ENCODE assay signal across 22 cellular contexts in the genomic region with DNA sequence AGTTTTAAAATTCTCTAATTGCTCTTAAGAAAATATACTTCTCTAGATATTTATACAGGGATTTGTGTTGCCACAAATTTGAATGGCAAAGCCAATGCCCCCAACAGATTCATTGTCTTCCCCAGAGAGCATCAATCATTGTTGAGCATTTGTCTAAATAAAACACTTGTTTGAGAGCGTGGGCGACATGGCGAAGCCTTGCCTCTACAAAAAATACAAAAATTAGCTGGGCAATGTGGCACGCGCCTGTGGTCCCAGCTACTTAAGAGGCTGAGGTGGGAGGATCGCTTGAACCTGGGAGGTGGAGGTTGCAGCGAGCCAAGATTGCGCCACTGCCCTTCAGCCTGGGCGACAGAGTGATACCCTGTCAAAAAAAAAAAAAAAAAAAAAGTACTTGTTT.
"Had no signal": no experiment of that assay in that cellular context is flagged by ENCODE, and none has a peak within 500 bp of the region (broad histone marks: within the 10 kb centered on the region; RNA-seq: fewer than 3 reads in every experiment).

No MANE protein-coding gene starts in this region.

- H3K9me3 ChIP-seq: left lung, lower lobe of right lung, testis, transverse colon had no signal

- H3K27ac Mint-ChIP-seq: activated CD4-positive, alpha-beta T cell treated with anti-CD3 and anti-CD28 coated beads for 36 hours; activated naive CD4-positive, alpha-beta T cell treated with anti-CD3 and anti-CD28 coated beads for 36 hours; activated naive CD8-positive, alpha-beta T cell treated with anti-CD3 and anti-CD28 coated beads, Interleukin-2, amount 10 ng/mL, durations not matched to agents 7 days and 5 days; natural killer cell; neural progenitor cell had no signal

- H3K27me3 ChIP-seq: dorsolateral prefrontal cortex, neural progenitor cell, testis had no signal

- ATAC-seq: activated CD4-positive, alpha-beta T cell treated with anti-CD3 and anti-CD28 coated beads for 36 hours; left lung; lower lobe of right lung; natural killer cell; right cardiac atrium had no signal

- H3K36me3 ChIP-seq: brain microvascular endothelial cell, left lung, lower lobe of right lung, neural progenitor cell, transverse colon had no signal

- DNase-seq: activated CD4-positive, alpha-beta T cell treated with anti-CD3 and anti-CD28 coated beads for 36 hours; activated CD4-positive, CD25-positive, alpha-beta regulatory T cell; activated effector memory CD4-positive, alpha-beta T cell treated with Interleukin-2 at 50 U/mL for 16 hours; activated naive CD4-positive, alpha-beta T cell treated with anti-CD3 and anti-CD28 coated beads for 36 hours; activated naive CD8-positive, alpha-beta T cell treated with anti-CD3 and anti-CD28 coated beads, Interleukin-2, amount 10 ng/mL, durations not matched to agents 7 days and 5 days; activated T-cell treated with anti-CD3 and anti-CD28 coated beads for 4 hours; brain microvascular endothelial cell; dorsolateral prefrontal cortex; effector memory CD4-positive, alpha-beta T cell; glutamatergic neuron; left lung; lower lobe of right lung; mesenchymal stem cell; natural killer cell; right cardiac atrium; stimulated activated CD4-positive, alpha-beta T cell treated with anti-CD3 and anti-CD28 coated beads, Interleukin-15, amount 100 ng/mL, for 24 hours; stimulated activated CD4-positive, alpha-beta T cell treated with anti-CD3 and anti-CD28 coated beads, Interleukin-2, amount 100 ng/mL, for 24 hours; stimulated activated naive CD4-positive, alpha-beta T cell; testis; transverse colon had no signal

- H3K4me1 Mint-ChIP-seq: activated CD4-positive, alpha-beta T cell treated with anti-CD3 and anti-CD28 coated beads for 36 hours; activated naive CD8-positive, alpha-beta T cell treated with anti-CD3 and anti-CD28 coated beads, Interleukin-2, amount 10 ng/mL, durations not matched to agents 7 days and 5 days; natural killer cell had no signal

- H3K9me3 Mint-ChIP-seq: activated naive CD4-positive, alpha-beta T cell treated with anti-CD3 and anti-CD28 coated beads for 36 hours; natural killer cell; neural progenitor cell had no signal

- H3K4me1 ChIP-seq: left lung, lower lobe of right lung, testis, transverse colon had no signal

- H3K27ac ChIP-seq: brain microvascular endothelial cell, coronary artery, dorsolateral prefrontal cortex, left lung, lower lobe of right lung, neural progenitor cell, testis, transverse colon had no signal

- H3K36me3 Mint-ChIP-seq: activated naive CD8-positive, alpha-beta T cell treated with anti-CD3 and anti-CD28 coated beads, Interleukin-2, amount 10 ng/mL, durations not matched to agents 7 days and 5 days; natural killer cell; neural progenitor cell had no signal

- H3K4me3 ChIP-seq: coronary artery, dorsolateral prefrontal cortex, left lung, lower lobe of right lung, neural progenitor cell, testis, transverse colon had no signal

- H3K4me3 Mint-ChIP-seq: activated CD4-positive, alpha-beta T cell treated with anti-CD3 and anti-CD28 coated beads for 36 hours; activated naive CD4-positive, alpha-beta T cell treated with anti-CD3 and anti-CD28 coated beads for 36 hours; activated naive CD8-positive, alpha-beta T cell treated with anti-CD3 and anti-CD28 coated beads, Interleukin-2, amount 10 ng/mL, durations not matched to agents 7 days and 5 days; natural killer cell; neural progenitor cell had no signal
